8 cellular contexts compared by ENCODE assay signal in genomic region chr15:64701482-64701881, GRCh38.
DNase-seq lines count a peak whose midpoint lies in the region; ATAC-seq and TF ChIP-seq lines count a peak whose summit lies in the region.

No MANE protein-coding gene starts in this region.

- H3K36me3 ChIP-seq in HCT116 (ENCODE audit: control insufficient read depth in 1 of 2, insufficient read depth in 2 of 2, low read length in 2 of 2), result peaks cover 0 to 3% of the 10 kb centered on the region in 2 experiments; a peak in 1 of 4 replicates
- H3K36me3 ChIP-seq in iPS DF 6.9 (ENCODE audit: control insufficient read depth, insufficient read depth, low read length), result no peaks in the 10 kb centered on the region; the same call in 1 of the 2 replicates
- peaks cover 0 to 13% (median 0%) of the 10 kb centered on the region in 6 donors for H3K36me3 ChIP-seq in spleen
- no peaks in the 10 kb centered on the region for H3K36me3 ChIP-seq in adrenal gland (replicated peaks in 1 of 2)

- CTCF ChIA-PET in HCT116 (lab: Charles Lee), result interaction anchor here (1.3 kb wide), 1 partner anchor 26 kb away, joined by 3 read pairs; no protein-coding TSS in a partner anchor
- CTCF ChIA-PET in activated CD4-positive, alpha-beta memory T cell treated with anti-CD3 and anti-CD28 coated beads for 36 hours (lab: Charles Lee), result interaction anchor here (1.3 to 5.6 kb wide), 2 partner anchors 11 to 26 kb away, joined by 3 to 38 read pairs; no protein-coding TSS in a partner anchor

- H2AFZ ChIP-seq in HCT116 (ENCODE audit: low read depth, low read length, poor library complexity, severe bottlenecking), result no peak overlapping the region

- RAD21 ChIA-PET in HCT116 (lab: Charles Lee; ENCODE audit: low non-redundant PET in 1 of 2, low total read pairs in 2 of 2, uncharacterized antibody in 2 of 2, unreplicated experiment in 2 of 2), result no interaction called here

- 100% methylated on average over 1 of the region's 2 CpGs for WGBS in iPS DF 6.9 (ENCODE audit: insufficient coverage, insufficient read length)
- WGBS in spleen, 5 donors, result 24 to 36% (median 31%) methylated on average over 2 of the region's 2 CpGs
- WGBS in adrenal gland, 4 donors, result 34 to 38% (median 37%) methylated on average over 2 of the region's 2 CpGs

- no peaks in the 10 kb centered on the region for H3K27me3 Mint-ChIP-seq in activated CD4-positive, alpha-beta memory T cell treated with anti-CD3 and anti-CD28 coated beads for 36 hours

- TF ChIP-seq RAD21 in HCT116 (IDR thresholded peaks at IDR 0.05; ENCODE audit: low read depth), result no peak

- H3K27me3 ChIP-seq in HCT116 (ENCODE audit: insufficient read depth, low read length) (no peaks in the 10 kb centered on the region), iPS DF 6.9 (ENCODE audit: control insufficient read depth, insufficient read depth, low read length) (no peaks in the 10 kb centered on the region), spleen (replicated peaks in 1 of 7) (no peaks in the 10 kb centered on the region), adrenal gland (no peaks in the 10 kb centered on the region)

- intact Hi-C loops in HCT116 (cut with micrococcal nuclease) (no loop called here), spleen (cut with DNase I; ENCODE audit: low total_unique reads) (no loop called here), adrenal gland (cut with DNase I) (no loop called here)
- intact Hi-C loops in activated CD4-positive, alpha-beta memory T cell treated with anti-CD3 and anti-CD28 coated beads for 36 hours (cut with micrococcal nuclease), result loop anchor here (10.0 kb wide), 1 partner anchor 537 kb away; the partner anchor contains the start of gene PPIB

- peaks cover 57% of the 10 kb centered on the region for H3K4me1 Mint-ChIP-seq in activated CD4-positive, alpha-beta memory T cell treated with anti-CD3 and anti-CD28 coated beads for 36 hours (ENCODE audit: low read depth)

- no peak for ATAC-seq in HCT116

- H3K79me2 ChIP-seq in HCT116 (ENCODE audit: insufficient read depth, low read length), result peaks cover 62% of the 10 kb centered on the region

- DNase-seq in HCT116 (ENCODE audit: low read depth, low spot score) (no peak), iPS DF 6.9 (ENCODE audit: low read depth, low spot score) (no peak), spleen (no peak), adrenal gland (no peak), islet precursor cell (no peak), SHP77 treated with DMSO at 0.1 percent for 48 hours (lab: John Stamatoyannopoulos, UW) (no peak), HUDEP-2 (lab: John Stamatoyannopoulos, UW; ENCODE audit: unreplicated experiment in 76 of 76) (no peak)
- DNase-seq in activated CD4-positive, alpha-beta memory T cell treated with anti-CD3 and anti-CD28 coated beads for 36 hours, result no peak

- BruUV-seq in HCT116 (replicated peaks; lab: Mats Ljungman, UMichigan), result no TSS peak

- no peak overlapping the region for H3K27ac ChIP-seq in HCT116 (ENCODE audit: low read depth, low read length)
- H3K27ac ChIP-seq in iPS DF 6.9 (ENCODE audit: low read length), result peak overlapping the region; percentile 87
- H3K27ac ChIP-seq in spleen, result peak overlapping the region in 7 of 8 donors; percentile 41 to 95 (median 92)
- peak overlapping the region in 2 of 5 donors; percentile 0 to 29 for H3K27ac ChIP-seq in adrenal gland

- H3K4me2 ChIP-seq in HCT116 (ENCODE audit: low read length), result peak overlapping the region; percentile 93

- H3K4me3 Mint-ChIP-seq in activated CD4-positive, alpha-beta memory T cell treated with anti-CD3 and anti-CD28 coated beads for 36 hours, result peak overlapping the region; percentile 83

- no peak for TF ChIP-seq POLR2A in HCT116 (IDR thresholded peaks at IDR 0.05; ENCODE audit: borderline replicate concordance, extremely low read depth, insufficient read depth, insufficient read length)
- no peak for TF ChIP-seq POLR2A in spleen (IDR thresholded peaks at IDR 0.05)
- TF ChIP-seq POLR2A in adrenal gland (IDR thresholded peaks at IDR 0.05), result no peak

- H3K9me3 ChIP-seq in HCT116 (ENCODE audit: control insufficient read depth in 1 of 2, insufficient read depth in 1 of 2, low read depth in 1 of 2, low read length in 2 of 2) (no peaks in the 10 kb centered on the region), iPS DF 6.9 (ENCODE audit: control insufficient read depth, insufficient read depth, low read length) (no peaks in the 10 kb centered on the region), spleen (no peaks in the 10 kb centered on the region), adrenal gland (replicated peaks in 1 of 3) (no peaks in the 10 kb centered on the region)

- H3K4me3 ChIP-seq in HCT116 (replicated peaks in 1 of 2; ENCODE audit: low read depth in 1 of 2, low read length in 2 of 2) (peak overlapping the region in 1 of 2 experiments; percentile 89; a peak in 3 of 4 replicates), iPS DF 6.9 (ENCODE audit: low read length) (peak overlapping the region; percentile 95; the same call in 1 of the 2 replicates), spleen (peak overlapping the region in 7 of 8 donors; percentile 5 to 93 (median 76)), adrenal gland (peak overlapping the region in 1 of 4 donors; percentile 99)

- H3K9me2 ChIP-seq in HCT116 (ENCODE audit: insufficient read depth), result no peaks in the 10 kb centered on the region

- H3K9ac ChIP-seq in HCT116 (ENCODE audit: low read length), result peak overlapping the region; percentile 82; the same call in 1 of the 2 replicates

- peaks cover 11% of the 10 kb centered on the region; the same call in 1 of the 2 replicates for H4K20me1 ChIP-seq in HCT116 (ENCODE audit: insufficient read depth)

- no peaks in the 10 kb centered on the region for H3K9me3 Mint-ChIP-seq in activated CD4-positive, alpha-beta memory T cell treated with anti-CD3 and anti-CD28 coated beads for 36 hours

- H3K27ac Mint-ChIP-seq in activated CD4-positive, alpha-beta memory T cell treated with anti-CD3 and anti-CD28 coated beads for 36 hours, result no peak overlapping the region

- H3K4me1 ChIP-seq in HCT116 (ENCODE audit: control insufficient read depth in 1 of 2, insufficient read depth in 2 of 2, low read length in 2 of 2) (peaks cover 31 to 55% of the 10 kb centered on the region in 2 experiments), iPS DF 6.9 (ENCODE audit: control insufficient read depth, insufficient read depth, low read length) (peaks cover 6% of the 10 kb centered on the region; the same call in 1 of the 2 replicates), spleen (peaks cover 35 to 72% (median 67%) of the 10 kb centered on the region in 6 donors), adrenal gland (replicated peaks in 1 of 2) (peaks cover 39 to 62% of the 10 kb centered on the region in 2 donors)

- POLR2A ChIA-PET in HCT116 (lab: Charles Lee), result no interaction called here
- POLR2A ChIA-PET in activated CD4-positive, alpha-beta memory T cell treated with anti-CD3 and anti-CD28 coated beads for 36 hours (lab: Charles Lee), result interaction anchor here (0.6 kb wide), 1 partner anchor 137 kb away, joined by 4 read pairs; no protein-coding TSS in a partner anchor

- peaks cover 7% of the 10 kb centered on the region for H3K36me3 Mint-ChIP-seq in activated CD4-positive, alpha-beta memory T cell treated with anti-CD3 and anti-CD28 coated beads for 36 hours

- TF ChIP-seq CTCF in HCT116 (IDR thresholded peaks at IDR 0.05 in 2 of 3, conservative IDR thresholded peaks at IDR 0.05 in 1 of 3; ENCODE audit: borderline replicate concordance in 1 of 3, insufficient read depth in 1 of 3, low read depth in 2 of 3, low read length in 2 of 3), result no peak
- TF ChIP-seq CTCF in spleen (IDR thresholded peaks at IDR 0.05 in 8 of 11, conservative IDR thresholded peaks at IDR 0.05 in 3 of 11), result no peak
- TF ChIP-seq CTCF in adrenal gland (IDR thresholded peaks at IDR 0.05), result no peak

TF ChIP-seq in HCT116, 20 proteins besides CTCF, POLR2A, EP300 and RAD21:
- TF ChIP-seq EGR1 (IDR thresholded peaks at IDR 0.05; ENCODE audit: low read depth), result no peak
- no peak for TF ChIP-seq TCF7L2 (IDR thresholded peaks at IDR 0.05; ENCODE audit: borderline replicate concordance, extremely low read depth, insufficient read depth, insufficient read length)
- no peak for TF ChIP-seq ELF1 (IDR thresholded peaks at IDR 0.05; ENCODE audit: borderline replicate concordance, low read depth)
- no peak for TF ChIP-seq MAX (IDR thresholded peaks at IDR 0.05)
- TF ChIP-seq SP1 (IDR thresholded peaks at IDR 0.05; ENCODE audit: low read depth), result no peak
- TF ChIP-seq POLR2AphosphoS5 (IDR thresholded peaks at IDR 0.05; ENCODE audit: low read depth, low read length), result no peak
- TF ChIP-seq SIN3A (IDR thresholded peaks at IDR 0.05; ENCODE audit: low read depth), result no peak
- no peak for TF ChIP-seq ZBTB33 (IDR thresholded peaks at IDR 0.05; ENCODE audit: extremely low read depth, insufficient replicate concordance, low read length)
- TF ChIP-seq ZNF274 (IDR thresholded peaks at IDR 0.05; ENCODE audit: low read depth, low read length), result no peak
